ENCODE assay signal across 1 cellular context in genomic region chr16:84120023-84120422, GRCh38.
TF ChIP-seq lines count a peak whose summit lies in the region.

No MANE protein-coding gene starts in this region.

TF ChIP-seq in H1, 55 proteins besides CTCF, POLR2A, EP300 and RAD21:
- no peak for TF ChIP-seq MAFK (IDR thresholded peaks at IDR 0.05; ENCODE audit: low read depth, low read length)
